ENCODE assay signal across 13 cellular contexts in genomic region chr18:26167592-26167991, GRCh38. TPM values are rescaled to one million over a fixed set of nuclear protein-coding genes. Genes with fewer than 3 reads are reported as not detected.
A peak's percentile ranks its signal among the peaks of the same experiment; 100 is the strongest.
DNase-seq lines count a peak whose midpoint lies in the region; ATAC-seq and TF ChIP-seq lines count a peak whose summit lies in the region.
"Not testable (repeated sequence)": the region's sequence is repeated elsewhere in the genome, so short reads cannot be mapped to it uniquely, and the experiment has no call there.
"Had no signal": no experiment of that assay in that cellular context is flagged by ENCODE, and none has a peak within 500 bp of the region (broad histone marks: within the 10 kb centered on the region; RNA-seq: fewer than 3 reads in every experiment).

No MANE protein-coding gene starts in this region.

- peak overlapping the region; percentile 75 for H3K27ac ChIP-seq in KOPT-K1 (ENCODE audit: low read depth, low read length, poor library complexity, severe bottlenecking)

- DNase-seq in GM12864 (ENCODE audit: low read depth), result peak; percentile 68
- peak; percentile 16 for DNase-seq in H4 (ENCODE audit: low spot score)
- DNase-seq in SW480 (ENCODE audit: low spot score), result peak; percentile 76

- not testable (repeated sequence) for H3K4me3 ChIP-seq in GM12864 (ENCODE audit: low read depth, low read length)

- TF ChIP-seq CTCF in GM12864 (IDR thresholded peaks at IDR 0.05; ENCODE audit: low read depth, low read length, missing control alignments), result not testable (repeated sequence)

- H3K36me3 ChIP-seq in KOPT-K1 (ENCODE audit: insufficient read depth, low read length), result not testable (repeated sequence)

- not testable (repeated sequence) for H3K9me3 ChIP-seq in KOPT-K1 (ENCODE audit: insufficient read depth, low read length, poor library complexity, severe bottlenecking)

- peak; percentile 85 for ATAC-seq in GM18907 (IDR thresholded peaks at IDR 0.05; ENCODE audit: unreplicated experiment)
- peak; percentile 63 for ATAC-seq in GM19468 (IDR thresholded peaks at IDR 0.05; ENCODE audit: extremely low read depth, unreplicated experiment)
- ATAC-seq in HG02973 (IDR thresholded peaks at IDR 0.05; ENCODE audit: unreplicated experiment), result peak; percentile 71
- ATAC-seq in HG03354 (IDR thresholded peaks at IDR 0.05; ENCODE audit: poor library complexity, severe bottlenecking, unreplicated experiment), result peak; percentile 89

RNA-seq across cellular contexts. Expression of gene PSMA8, which starts 33.9 kb away (rescaled TPM):
- not detected in 2 replicates for total RNA-seq in H4 (2014; rRNA removed; shearing (Covaris generic))
- total RNA-seq: breast epithelium, K562, left lobe of liver, mesothelial cell of epicardium, sciatic nerve had no signal

RNA-seq across cellular contexts. Expression of gene TAF4B, which starts 58.7 kb away (rescaled TPM):
- 3.0 and 4.0 TPM in 2 replicates for total RNA-seq in H4 (2014; rRNA removed; shearing (Covaris generic))

Comparison
In these comparisons a context has a peak if more than half of its experiments do, and no peak if none do; other contexts are left out.
1. DNase-seq: peak in every context shown above with its lines; median percentile 76 in SW480; 68 in GM12864; 16 in H4.